17 cellular contexts compared by ENCODE assay signal in genomic region chr7:37359662-37360444, GRCh38.
A peak's percentile ranks its signal among the peaks of the same experiment; 100 is the strongest.
DNase-seq lines count a peak whose midpoint lies in the region; ATAC-seq lines count a peak whose summit lies in the region.
"Had no signal": no experiment of that assay in that cellular context is flagged by ENCODE, and none has a peak within 500 bp of the region (broad histone marks: within the 10 kb centered on the region; RNA-seq: fewer than 3 reads in every experiment).

No MANE protein-coding gene starts in this region.

- no peaks in the 10 kb centered on the region for H3K9me3 ChIP-seq in CD8-positive, alpha-beta memory T cell (ENCODE audit: low read length)
- H3K9me3 ChIP-seq: A549, ascending aorta had no signal

- no peak for DNase-seq in T-helper 1 cell
- DNase-seq in CD8-positive, alpha-beta memory T cell, result no peak
- DNase-seq in activated CD4-positive, alpha-beta T cell treated with anti-CD3 and anti-CD28 coated beads, Interleukin-2, amount 10 ng/mL, durations not matched to agents 7 days and 5 days, result no peak
- DNase-seq in left lobe of liver (ENCODE audit: low spot score), result no peak
- no peak for DNase-seq in central memory CD4-positive, alpha-beta T cell
- no peak for DNase-seq in medulla oblongata (ENCODE audit: extremely low spot score)
- DNase-seq: kidney glomerular epithelial cell; NCI-H1436; NCI-H82; stimulated activated CD4-positive, alpha-beta T cell treated with anti-CD3 and anti-CD28 coated beads, Interleukin-2, amount 100 ng/mL, for 24 hours; T1000 had no signal

- H3K9me3 Mint-ChIP-seq in T-helper 1 cell treated with Interleukin-12 subunit alpha and Interleukin-12 subunit beta and Interleukin-4 antibody, amounts not matched to agents 30 μg/mL and 1 μg/mL, for 36 hours, result no peaks in the 10 kb centered on the region
- no peaks in the 10 kb centered on the region for H3K9me3 Mint-ChIP-seq in CD8-positive, alpha-beta memory T cell
- H3K9me3 Mint-ChIP-seq in activated CD4-positive, alpha-beta T cell treated with anti-CD3 and anti-CD28 coated beads, Interleukin-2, amount 10 ng/mL, durations not matched to agents 7 days and 5 days, result peaks cover 3% of the 10 kb centered on the region
- H3K9me3 Mint-ChIP-seq: dendritic cell treated with granulocyte-macrophage colony-stimulating factor and Interleukin-4, amounts not matched to agents 40 ng/mL and 50 ng/mL, for 4 days had no signal

- no peaks in the 10 kb centered on the region for H3K27me3 Mint-ChIP-seq in T-helper 1 cell treated with Interleukin-12 subunit alpha and Interleukin-12 subunit beta and Interleukin-4 antibody, amounts not matched to agents 30 μg/mL and 1 μg/mL, for 36 hours (ENCODE audit: low read depth)
- H3K27me3 Mint-ChIP-seq in CD8-positive, alpha-beta memory T cell, result no peaks in the 10 kb centered on the region
- no peaks in the 10 kb centered on the region for H3K27me3 Mint-ChIP-seq in activated CD4-positive, alpha-beta T cell treated with anti-CD3 and anti-CD28 coated beads, Interleukin-2, amount 10 ng/mL, durations not matched to agents 7 days and 5 days
- H3K27me3 Mint-ChIP-seq: dendritic cell treated with granulocyte-macrophage colony-stimulating factor and Interleukin-4, amounts not matched to agents 40 ng/mL and 50 ng/mL, for 4 days had no signal

- H3K36me3 ChIP-seq in CD8-positive, alpha-beta memory T cell (ENCODE audit: insufficient read depth, low read length), result no peaks in the 10 kb centered on the region
- H3K36me3 ChIP-seq: ascending aorta had no signal

- H3K27ac ChIP-seq in CD8-positive, alpha-beta memory T cell (ENCODE audit: low read depth, low read length), result no peak overlapping the region
- H3K27ac ChIP-seq: A549, ascending aorta, KMS-11 had no signal

- H3K4me3 ChIP-seq in CD8-positive, alpha-beta memory T cell (ENCODE audit: low read length), result no peak overlapping the region
- H3K4me3 ChIP-seq: A549, ascending aorta had no signal

- H3K27me3 ChIP-seq in CD8-positive, alpha-beta memory T cell (ENCODE audit: insufficient read depth, low read length, poor library complexity, severe bottlenecking), result no peaks in the 10 kb centered on the region
- H3K27me3 ChIP-seq: ascending aorta had no signal

- peaks cover 48% of the 10 kb centered on the region for H3K4me1 Mint-ChIP-seq in T-helper 1 cell treated with Interleukin-12 subunit alpha and Interleukin-12 subunit beta and Interleukin-4 antibody, amounts not matched to agents 30 μg/mL and 1 μg/mL, for 36 hours (ENCODE audit: low read depth)
- peaks cover 46 to 83% (median 74%) of the 10 kb centered on the region in 3 donors for H3K4me1 Mint-ChIP-seq in CD8-positive, alpha-beta memory T cell
- H3K4me1 Mint-ChIP-seq in activated CD4-positive, alpha-beta T cell treated with anti-CD3 and anti-CD28 coated beads, Interleukin-2, amount 10 ng/mL, durations not matched to agents 7 days and 5 days, result peaks cover 72% of the 10 kb centered on the region

- H3K4me1 ChIP-seq in CD8-positive, alpha-beta memory T cell (ENCODE audit: insufficient read depth, low read length), result peaks cover 47% of the 10 kb centered on the region

- peak; percentile 64 for ATAC-seq in left lobe of liver
- no peak for ATAC-seq in HG03521 (IDR thresholded peaks at IDR 0.05; ENCODE audit: unreplicated experiment)
- ATAC-seq: A549 had no signal

- CTCF ChIA-PET in CD8-positive, alpha-beta memory T cell (lab: Charles Lee), result interaction anchor here (0.8 to 1.3 kb wide), 2 partner anchors 13 to 75 kb away, joined by 3 read pairs; no protein-coding TSS in a partner anchor
- CTCF ChIA-PET in activated CD4-positive, alpha-beta T cell treated with anti-CD3 and anti-CD28 coated beads, Interleukin-2, amount 10 ng/mL, durations not matched to agents 7 days and 5 days (lab: Charles Lee), result interaction anchor here (0.6 to 1.3 kb wide), 3 partner anchors 8 to 359 kb away, joined by 3 read pairs; no protein-coding TSS in a partner anchor

- peak overlapping the region; percentile 69 for H3K27ac Mint-ChIP-seq in T-helper 1 cell treated with Interleukin-12 subunit alpha and Interleukin-12 subunit beta and Interleukin-4 antibody, amounts not matched to agents 30 μg/mL and 1 μg/mL, for 36 hours
- H3K27ac Mint-ChIP-seq in CD8-positive, alpha-beta memory T cell, result peak overlapping the region in 5 of 8 donors; percentile 6 to 77 (median 53)
- H3K27ac Mint-ChIP-seq in activated CD4-positive, alpha-beta T cell treated with anti-CD3 and anti-CD28 coated beads, Interleukin-2, amount 10 ng/mL, durations not matched to agents 7 days and 5 days, result peak overlapping the region; percentile 72
- H3K27ac Mint-ChIP-seq: dendritic cell treated with granulocyte-macrophage colony-stimulating factor and Interleukin-4, amounts not matched to agents 40 ng/mL and 50 ng/mL, for 4 days had no signal

- H3K4me3 Mint-ChIP-seq in T-helper 1 cell treated with Interleukin-12 subunit alpha and Interleukin-12 subunit beta and Interleukin-4 antibody, amounts not matched to agents 30 μg/mL and 1 μg/mL, for 36 hours, result peak overlapping the region; percentile 11
- peak overlapping the region in 6 of 7 donors; percentile 20 to 58 (median 40) for H3K4me3 Mint-ChIP-seq in CD8-positive, alpha-beta memory T cell
- H3K4me3 Mint-ChIP-seq in activated CD4-positive, alpha-beta T cell treated with anti-CD3 and anti-CD28 coated beads, Interleukin-2, amount 10 ng/mL, durations not matched to agents 7 days and 5 days, result peak overlapping the region; percentile 8
- H3K4me3 Mint-ChIP-seq: dendritic cell treated with granulocyte-macrophage colony-stimulating factor and Interleukin-4, amounts not matched to agents 40 ng/mL and 50 ng/mL, for 4 days had no signal

- peaks cover 13% of the 10 kb centered on the region for H3K36me3 Mint-ChIP-seq in T-helper 1 cell treated with Interleukin-12 subunit alpha and Interleukin-12 subunit beta and Interleukin-4 antibody, amounts not matched to agents 30 μg/mL and 1 μg/mL, for 36 hours (ENCODE audit: low read depth)
- no peaks in the 10 kb centered on the region for H3K36me3 Mint-ChIP-seq in CD8-positive, alpha-beta memory T cell
- peaks cover 24% of the 10 kb centered on the region for H3K36me3 Mint-ChIP-seq in activated CD4-positive, alpha-beta T cell treated with anti-CD3 and anti-CD28 coated beads, Interleukin-2, amount 10 ng/mL, durations not matched to agents 7 days and 5 days (ENCODE audit: low read depth)

- POLR2A ChIA-PET in CD8-positive, alpha-beta memory T cell (lab: Charles Lee), result no interaction called here
- POLR2A ChIA-PET in activated CD4-positive, alpha-beta T cell treated with anti-CD3 and anti-CD28 coated beads, Interleukin-2, amount 10 ng/mL, durations not matched to agents 7 days and 5 days (lab: Charles Lee), result interaction anchor here (0.6 kb wide), 1 partner anchor 32 kb away, joined by 4 read pairs; no protein-coding TSS in a partner anchor
